Comparison of ENCODE assay signal across 17 cellular contexts in genomic region chr1:89736937-89737733, GRCh38.
A peak's percentile ranks its signal among the peaks of the same experiment; 100 is the strongest.
DNase-seq lines count a peak whose midpoint lies in the region; ATAC-seq, FAIRE-seq and TF ChIP-seq lines count a peak whose summit lies in the region.
"Had no signal": no experiment of that assay in that cellular context is flagged by ENCODE, and none has a peak within 500 bp of the region (broad histone marks: within the 10 kb centered on the region; RNA-seq: fewer than 3 reads in every experiment).

No MANE protein-coding gene starts in this region.

- FAIRE-seq in G401.6 (lab: Jason Lieb, UNC) (peak; percentile 77), bronchial epithelial cell (lab: Jason Lieb, UNC) (no peak)

- no peaks in the 10 kb centered on the region for H3K27me3 ChIP-seq in bronchial epithelial cell (ENCODE audit: control insufficient read depth, insufficient read depth, low read length)
- H3K27me3 ChIP-seq in left lung: no peaks in the 10 kb centered on the region
- no peaks in the 10 kb centered on the region for H3K27me3 ChIP-seq in aorta (ENCODE audit: control insufficient read depth in 1 of 2, insufficient read depth in 2 of 2, low read length in 1 of 2)

- 87% methylated on average over 5 of the region's 5 CpGs for WGBS in aorta, 2 donors

- intact Hi-C loops in left lung (cut with DNase I): no loop called here
- intact Hi-C loops in aorta (cut with DNase I): no loop called here
- intact Hi-C loops in Right ventricle myocardium superior (cut with DNase I): no loop called here

- H3K4me1 ChIP-seq in left lung: no peaks in the 10 kb centered on the region
- H3K4me1 ChIP-seq in aorta (ENCODE audit: control insufficient read depth in 1 of 2, insufficient read depth in 2 of 2, low read length in 2 of 2): no peaks in the 10 kb centered on the region

- ATAC-seq in left lung (peak; percentile 83), aorta (ENCODE audit: low FRiP score) (no peak), Right ventricle myocardium superior (ENCODE audit: poor library complexity) (no peak)

- H3K9me3 ChIP-seq in left lung: no peaks in the 10 kb centered on the region
- H3K9me3 ChIP-seq in aorta (ENCODE audit: control insufficient read depth, low read length): no peaks in the 10 kb centered on the region

- no peaks in the 10 kb centered on the region for H3K36me3 ChIP-seq in bronchial epithelial cell (ENCODE audit: control insufficient read depth, insufficient read depth, low read length)
- no peaks in the 10 kb centered on the region for H3K36me3 ChIP-seq in left lung
- no peaks in the 10 kb centered on the region for H3K36me3 ChIP-seq in aorta (ENCODE audit: control insufficient read depth in 1 of 2, insufficient read depth in 2 of 2, low read length in 1 of 2)

- DNase-seq in NCI-H510A (lab: John Stamatoyannopoulos, UW) (peak; percentile 15), bronchial epithelial cell (ENCODE audit: low read depth) (peak; percentile 70), left lung (no peak), caudate nucleus (lab: John Stamatoyannopoulos, UW) (no peak), GM20000 (ENCODE audit: low spot score) (no peak), aorta (no peak), Right ventricle myocardium superior (no peak)
- DNase-seq: CD4-positive, CD25-positive, alpha-beta regulatory T cell; DMS53; GOT3; KG1; NCI-H1048; NCI-H146; NCI-H345; OCI-M1 had no signal

- H3K27ac ChIP-seq in left lung (no peak overlapping the region), caudate nucleus (ENCODE audit: low read depth, low read length) (no peak overlapping the region), aorta (ENCODE audit: low read depth in 1 of 2, low read length in 2 of 2) (no peak overlapping the region)
- H3K27ac ChIP-seq: SK-N-MC had no signal

- H3K4me3 ChIP-seq in bronchial epithelial cell (ENCODE audit: low read depth, low read length): no peak overlapping the region
- no peak overlapping the region for H3K4me3 ChIP-seq in left lung
- no peak overlapping the region for H3K4me3 ChIP-seq in aorta (ENCODE audit: low read length in 2 of 2)
- H3K4me3 ChIP-seq: SK-N-MC had no signal

- TF ChIP-seq CTCF in bronchial epithelial cell (IDR thresholded peaks at IDR 0.05; ENCODE audit: insufficient read depth, low read length, severe bottlenecking) (no peak), left lung (IDR thresholded peaks at IDR 0.05) (no peak), GM20000 (IDR thresholded peaks at IDR 0.05; ENCODE audit: extremely low read depth, missing control alignments) (no peak)

Comparison
In these comparisons a context has a peak if more than half of its experiments do, and no peak if none do; other contexts are left out.
1. DNase-seq: peak in NCI-H510A (single experiment) and bronchial epithelial cell (single experiment); none in left lung (0 of 2), caudate nucleus (0 of 61), GM20000 (single experiment), aorta (0 of 2) and Right ventricle myocardium superior (single experiment).